Comparison of ENCODE assay signal across 28 cellular contexts in genomic region chr10:128032466-128032865, GRCh38.
"Had no signal": no experiment of that assay in that cellular context is flagged by ENCODE, and none has a peak within 500 bp of the region (broad histone marks: within the 10 kb centered on the region; RNA-seq: fewer than 3 reads in every experiment).

No MANE protein-coding gene starts in this region.

- H3K4me1 Mint-ChIP-seq: activated B cell treated with CpG ODN at 0.5 μM for 24 hours had no signal

- ATAC-seq: activated CD4-positive, CD25-positive, alpha-beta regulatory T cell treated with anti-CD3 and anti-CD28 coated beads, Interleukin-2, amount 50 U/mL, for 24 hours; activated CD8-positive, alpha-beta T cell treated with anti-CD3 and anti-CD28 coated beads for 36 hours; activated T-cell treated with anti-CD3 and anti-CD28 coated beads, Interleukin-2, amount 50 U/mL, for 4 hours; activated T-helper 17 cell treated with anti-CD3 and anti-CD28 coated beads, Interleukin-2, amount 50 U/mL, for 72 hours; esophagus mucosa; T-helper 17 cell had no signal

- H3K27me3 Mint-ChIP-seq: activated CD8-positive, alpha-beta T cell treated with anti-CD3 and anti-CD28 coated beads for 36 hours; activated naive CD8-positive, alpha-beta T cell; activated T-helper 17 cell treated with anti-CD3 and anti-CD28 coated beads, Interleukin-2, amount 50 U/mL, for 72 hours had no signal

- DNase-seq: activated B cell treated with CpG ODN at 0.5 μM for 24 hours; activated CD4-positive, alpha-beta T cell treated with anti-CD3 and anti-CD28 coated beads for 48 hours; activated CD4-positive, alpha-beta T cell treated with anti-CD3 and anti-CD28 coated beads, Interleukin-2, amount 50 U/mL, for 1 hour; activated CD4-positive, alpha-beta T cell treated with anti-CD3 and anti-CD28 coated beads, Interleukin-2, amount 50 U/mL, for 48 hours; activated CD8-positive, alpha-beta memory T cell treated with anti-CD3 and anti-CD28 coated beads for 24 hours; activated CD8-positive, alpha-beta T cell treated with anti-CD3 and anti-CD28 coated beads for 36 hours; activated effector memory CD4-positive, alpha-beta T cell treated with Interleukin-2 at 50 U/mL for 16 hours; activated gamma-delta T cell treated with Interleukin-2 at 50 U/mL for 16 hours; activated naive CD4-positive, alpha-beta T cell treated with anti-CD3 and anti-CD28 coated beads, Interleukin-2, amount 50 U/mL, for 16 hours; activated naive CD4-positive, alpha-beta T cell treated with Interleukin-2 at 50 U/mL for 16 hours; activated T-cell treated with anti-CD3 and anti-CD28 coated beads, Interleukin-2, amount 50 U/mL, for 4 hours; amniotic stem cell; anterior cingulate cortex; brain microvascular endothelial cell; cortex of kidney; effector CD8-positive, alpha-beta T cell; foreskin fibroblast; glutamatergic neuron; T-helper 1 cell; T-helper 17 cell; T1000; WERI-Rb-1 had no signal

- H3K36me3 Mint-ChIP-seq: activated naive CD8-positive, alpha-beta T cell had no signal

- H3K27ac Mint-ChIP-seq: activated B cell treated with CpG ODN at 0.5 μM for 24 hours; activated CD8-positive, alpha-beta T cell treated with anti-CD3 and anti-CD28 coated beads for 36 hours; activated naive CD8-positive, alpha-beta T cell; activated T-helper 17 cell treated with anti-CD3 and anti-CD28 coated beads, Interleukin-2, amount 50 U/mL, for 72 hours; T-helper 17 cell; T-helper 2 cell treated with Interferon-gamma antibody and Interleukin-4, amounts not matched to agents 5 μg/mL and 100 μg/mL, for 36 hours had no signal

- H3K27me3 ChIP-seq: brain microvascular endothelial cell had no signal

- H3K9me3 Mint-ChIP-seq: activated B cell treated with CpG ODN at 0.5 μM for 24 hours; activated CD8-positive, alpha-beta T cell treated with anti-CD3 and anti-CD28 coated beads for 36 hours; activated T-cell treated with anti-CD3 and anti-CD28 coated beads, Interleukin-2, amount 50 U/mL, for 4 hours; activated T-helper 17 cell treated with anti-CD3 and anti-CD28 coated beads, Interleukin-2, amount 50 U/mL, for 72 hours; central memory CD8-positive, alpha-beta T cell; T-helper 2 cell treated with Interferon-gamma antibody and Interleukin-4, amounts not matched to agents 5 μg/mL and 100 μg/mL, for 36 hours had no signal

- H3K4me3 Mint-ChIP-seq: activated B cell treated with CpG ODN at 0.5 μM for 24 hours; activated CD8-positive, alpha-beta T cell treated with anti-CD3 and anti-CD28 coated beads for 36 hours; activated naive CD8-positive, alpha-beta T cell; activated T-cell treated with anti-CD3 and anti-CD28 coated beads, Interleukin-2, amount 50 U/mL, for 4 hours; activated T-helper 17 cell treated with anti-CD3 and anti-CD28 coated beads, Interleukin-2, amount 50 U/mL, for 72 hours; central memory CD8-positive, alpha-beta T cell; T-helper 17 cell; T-helper 2 cell treated with Interferon-gamma antibody and Interleukin-4, amounts not matched to agents 5 μg/mL and 100 μg/mL, for 36 hours had no signal

- H3K27ac ChIP-seq: brain microvascular endothelial cell, WERI-Rb-1 had no signal

- H3K36me3 ChIP-seq: brain microvascular endothelial cell, WERI-Rb-1 had no signal
